ENCODE assay signal across 8 cellular contexts in genomic region chr19:57359300-57359699, GRCh38.
"Had no signal": no experiment of that assay in that cellular context is flagged by ENCODE, and none has a peak within 500 bp of the region (broad histone marks: within the 10 kb centered on the region; RNA-seq: fewer than 3 reads in every experiment).

No MANE protein-coding gene starts in this region.

- H2AFZ ChIP-seq: GM23248 had no signal

- H3K27ac ChIP-seq: GM23248, HL-60 had no signal

- H3K9me3 ChIP-seq: HAP-1 had no signal

- ATAC-seq: HCT116 had no signal

- H3K9ac ChIP-seq: GM23248 had no signal

- DNase-seq: GM23248, GOT3, H7, HFFc6, IMR-90 had no signal

- H3K4me3 ChIP-seq: GM23248, HAP-1 had no signal
